Comparison of ENCODE assay signal across 8 cellular contexts in genomic region chr17:17781591-17782424, GRCh38. TPM values are rescaled to one million over a fixed set of nuclear protein-coding genes. Genes with fewer than 3 reads are reported as not detected.
DNase-seq lines count a peak whose midpoint lies in the region; ATAC-seq and TF ChIP-seq lines count a peak whose summit lies in the region.

No MANE protein-coding gene starts in this region.

- H3K36me3 ChIP-seq in BE2C (no peaks in the 10 kb centered on the region), HUES6 (ENCODE audit: control insufficient read depth, insufficient read depth, low read length) (no peaks in the 10 kb centered on the region), spleen (no peaks in the 10 kb centered on the region)

- H3K4me3 ChIP-seq in BE2C (ENCODE audit: low read depth, low read length): peak overlapping the region; percentile 58
- H3K4me3 ChIP-seq in HUES6 (ENCODE audit: low read depth, low read length): peak overlapping the region; percentile 75
- peak overlapping the region; percentile 12 to 71 (median 54) for H3K4me3 ChIP-seq in spleen

- ATAC-seq in T-cell (replicated peaks in 1 of 4) (peak; percentile 13 to 52 (median 22)), GM19328 (IDR thresholded peaks at IDR 0.05; ENCODE audit: unreplicated experiment) (no peak)

- H3K27me3 Mint-ChIP-seq in T-cell: peaks cover 0 to 3% of the 10 kb centered on the region in 2 donors

- no peaks in the 10 kb centered on the region for H3K27me3 ChIP-seq in BE2C
- peaks cover 25% of the 10 kb centered on the region for H3K27me3 ChIP-seq in HUES6 (ENCODE audit: control insufficient read depth, insufficient read depth, low read length)
- peaks cover 0 to 39% (median 21%) of the 10 kb centered on the region in 7 donors for H3K27me3 ChIP-seq in spleen (replicated peaks in 1 of 7)

- no peak overlapping the region for H3K27ac Mint-ChIP-seq in T-cell

- TF ChIP-seq CTCF in BE2C (IDR thresholded peaks at IDR 0.05; ENCODE audit: low read depth, low read length): no peak
- no peak for TF ChIP-seq CTCF in spleen (IDR thresholded peaks at IDR 0.05 in 8 of 11, conservative IDR thresholded peaks at IDR 0.05 in 3 of 11)

- intact Hi-C loops in spleen (cut with DNase I; ENCODE audit: low total_unique reads): no loop called here

- H3K4me3 Mint-ChIP-seq in T-cell: peak overlapping the region; percentile 57 to 91 (median 63)

- H3K36me3 Mint-ChIP-seq in T-cell: no peaks in the 10 kb centered on the region

- DNase-seq in BE2C (peak; percentile 48), T-cell (peak in 22 of 34 experiments; percentile 18 to 54 (median 34)), cerebellum (ENCODE audit: low spot score) (peak; percentile 93), islet precursor cell (peak; percentile 85), spleen (no peak), COLO829 (ENCODE audit: low spot score) (no peak)

- WGBS in spleen, 5 donors: 2 to 9% (median 5%) methylated on average over 31 to 75 of the region's 75 CpGs

- H3K9ac ChIP-seq in HUES6 (ENCODE audit: low read length): peak overlapping the region; percentile 21

- H3K27ac ChIP-seq in HUES6 (ENCODE audit: low read depth, low read length) (no peak overlapping the region; the same call in 1 of the 2 replicates), spleen (peak overlapping the region in 7 of 8 donors; percentile 26 to 75 (median 71))

- POLR2A ChIA-PET in T-cell (lab: Charles Lee): no interaction called here

- no peak for TF ChIP-seq POLR2A in spleen (IDR thresholded peaks at IDR 0.05)

- H3K4me1 ChIP-seq in BE2C: peaks cover 38% of the 10 kb centered on the region
- H3K4me1 ChIP-seq in HUES6 (ENCODE audit: control insufficient read depth, insufficient read depth, low read length): peaks cover 54% of the 10 kb centered on the region
- H3K4me1 ChIP-seq in spleen: peaks cover 29 to 94% (median 67%) of the 10 kb centered on the region in 6 donors

- no peaks in the 10 kb centered on the region for H3K9me3 ChIP-seq in BE2C
- H3K9me3 ChIP-seq in HUES6 (ENCODE audit: control insufficient read depth, insufficient read depth, low read depth, low read length): no peaks in the 10 kb centered on the region
- no peaks in the 10 kb centered on the region for H3K9me3 ChIP-seq in spleen

- CTCF ChIA-PET in T-cell (lab: Charles Lee): no interaction called here

- peaks cover 25 to 28% (median 27%) of the 10 kb centered on the region in 3 donors for H3K4me1 Mint-ChIP-seq in T-cell

- no peaks in the 10 kb centered on the region for H3K9me3 Mint-ChIP-seq in T-cell

RNA-seq across cellular contexts. Expression of gene SREBF1, which starts 55.0 kb away (rescaled TPM):
- 73.2 TPM for polyA plus RNA-seq in BE2C (2012; ENCODE audit: insufficient read depth, insufficient read length, low read depth)
- 100 to 1,000 TPM in 2 of 5 donors, 10 to 100 TPM in 3; 24.6 to 279 (median 38.9) TPM for total RNA-seq in T-cell
- 11.8 TPM for total RNA-seq in cerebellum
- 10 to 100 TPM; 35.4 to 74.8 (median 56.7) TPM for total RNA-seq in spleen
- polyA plus RNA-seq in spleen: 10 to 100 TPM; 25.0 to 38.2 (median 33.7) TPM

Comparison
In these comparisons a context has a peak if more than half of its experiments do, and no peak if none do; other contexts are left out.
1. DNase-seq: peak in BE2C (single experiment), T-cell (22 of 34), cerebellum (single experiment) and islet precursor cell (single experiment); none in spleen (single experiment) and COLO829 (single experiment).
2. Peak in every context shown above with its lines, with median percentiles within 50 percentile points of each other: H3K4me3 ChIP-seq.